ENCODE assay signal across 20 cellular contexts in the genomic region with DNA sequence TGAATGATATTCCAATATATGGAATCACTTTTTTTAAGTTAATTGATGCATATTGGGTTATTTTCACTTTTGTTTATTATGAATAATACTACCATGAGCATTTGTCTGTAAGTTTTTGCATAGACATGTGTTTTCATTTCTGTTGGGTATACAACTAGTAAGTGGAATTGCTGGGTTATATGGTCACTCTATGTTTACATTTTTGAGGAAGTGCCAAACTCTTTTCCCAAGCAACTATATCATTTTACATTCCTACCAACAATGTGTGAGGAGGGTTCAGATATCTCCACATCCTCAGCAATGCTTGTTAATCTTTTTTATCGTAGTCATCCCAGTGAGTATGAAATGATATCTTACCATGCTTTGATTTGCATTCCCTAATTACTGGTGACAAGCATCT.
DNase-seq lines count a peak whose midpoint lies in the region; ATAC-seq and TF ChIP-seq lines count a peak whose summit lies in the region.
"Had no signal": no experiment of that assay in that cellular context is flagged by ENCODE, and none has a peak within 500 bp of the region (broad histone marks: within the 10 kb centered on the region; RNA-seq: fewer than 3 reads in every experiment).

No MANE protein-coding gene starts in this region.

- H3K27me3 Mint-ChIP-seq in activated CD4-positive, alpha-beta memory T cell treated with anti-CD3 and anti-CD28 coated beads, Interleukin-2, amount 10 ng/mL, durations not matched to agents 7 days and 5 days: no peaks in the 10 kb centered on the region
- H3K27me3 Mint-ChIP-seq: activated CD8-positive, alpha-beta memory T cell treated with anti-CD3 and anti-CD28 coated beads, Interleukin-2, amount 10 ng/mL, durations not matched to agents 7 days and 5 days; dendritic cell treated with granulocyte-macrophage colony-stimulating factor and Interleukin-4, amounts not matched to agents 40 ng/mL and 50 ng/mL, for 4 days; memory B cell had no signal

- ATAC-seq in SK-N-SH treated with all-trans-retinoic acid at 6 μM for 48 hours (peak; percentile 95), HG02623 (IDR thresholded peaks at IDR 0.05; ENCODE audit: unreplicated experiment) (no peak)
- ATAC-seq: activated CD8-positive, alpha-beta memory T cell treated with anti-CD3 and anti-CD28 coated beads, Interleukin-2, amount 10 ng/mL, durations not matched to agents 7 days and 5 days; activated naive CD4-positive, alpha-beta T cell treated with anti-CD3 and anti-CD28 coated beads, Interleukin-2, amount 50 U/mL, for 72 hours; right cardiac atrium had no signal

- H3K4me3 ChIP-seq in fibroblast of mammary gland (ENCODE audit: control insufficient read depth, low read depth, low read length): no peak overlapping the region
- H3K4me3 ChIP-seq: SK-N-MC had no signal

- peaks cover 3% of the 10 kb centered on the region for H3K4me1 Mint-ChIP-seq in activated CD4-positive, alpha-beta memory T cell treated with anti-CD3 and anti-CD28 coated beads, Interleukin-2, amount 10 ng/mL, durations not matched to agents 7 days and 5 days
- H3K4me1 Mint-ChIP-seq: memory B cell had no signal

- CTCF ChIA-PET in activated CD4-positive, alpha-beta memory T cell treated with anti-CD3 and anti-CD28 coated beads, Interleukin-2, amount 10 ng/mL, durations not matched to agents 7 days and 5 days (lab: Charles Lee): no interaction called here

- H3K4me3 Mint-ChIP-seq in activated CD4-positive, alpha-beta memory T cell treated with anti-CD3 and anti-CD28 coated beads, Interleukin-2, amount 10 ng/mL, durations not matched to agents 7 days and 5 days: no peak overlapping the region
- H3K4me3 Mint-ChIP-seq: activated CD8-positive, alpha-beta memory T cell treated with anti-CD3 and anti-CD28 coated beads, Interleukin-2, amount 10 ng/mL, durations not matched to agents 7 days and 5 days; activated T-helper 1 cell treated with anti-CD3 and anti-CD28 coated beads, Interleukin-12 subunit alpha, Interleukin-12 subunit beta, Interleukin-2, Interleukin-4 antibody, amounts not matched to agents 30 ng/mL and 10 ng/mL and 1 ng/mL, durations not matched to agents 14 hours and 24 hours and 36 hours; CD14-positive monocyte; dendritic cell treated with granulocyte-macrophage colony-stimulating factor and Interleukin-4, amounts not matched to agents 40 ng/mL and 50 ng/mL, for 4 days; memory B cell had no signal

- peaks cover 38% of the 10 kb centered on the region for H3K36me3 Mint-ChIP-seq in activated CD4-positive, alpha-beta memory T cell treated with anti-CD3 and anti-CD28 coated beads, Interleukin-2, amount 10 ng/mL, durations not matched to agents 7 days and 5 days (ENCODE audit: low read depth)

- H3K9me3 Mint-ChIP-seq in activated CD4-positive, alpha-beta memory T cell treated with anti-CD3 and anti-CD28 coated beads, Interleukin-2, amount 10 ng/mL, durations not matched to agents 7 days and 5 days: no peaks in the 10 kb centered on the region
- H3K9me3 Mint-ChIP-seq: activated naive CD4-positive, alpha-beta T cell treated with anti-CD3 and anti-CD28 coated beads, Interleukin-2, amount 50 U/mL, for 72 hours; activated T-helper 1 cell treated with anti-CD3 and anti-CD28 coated beads, Interleukin-12 subunit alpha, Interleukin-12 subunit beta, Interleukin-2, Interleukin-4 antibody, amounts not matched to agents 30 ng/mL and 10 ng/mL and 1 ng/mL, durations not matched to agents 14 hours and 24 hours and 36 hours; CD14-positive monocyte; dendritic cell treated with granulocyte-macrophage colony-stimulating factor and Interleukin-4, amounts not matched to agents 40 ng/mL and 50 ng/mL, for 4 days; memory B cell had no signal

- no peak for TF ChIP-seq CTCF in fibroblast of mammary gland (conservative IDR thresholded peaks at IDR 0.05; ENCODE audit: control insufficient read depth, insufficient read depth, low read depth, low read length)
- no peak for TF ChIP-seq CTCF in GM20000 (IDR thresholded peaks at IDR 0.05; ENCODE audit: extremely low read depth, missing control alignments)

- POLR2A ChIA-PET in activated CD4-positive, alpha-beta memory T cell treated with anti-CD3 and anti-CD28 coated beads, Interleukin-2, amount 10 ng/mL, durations not matched to agents 7 days and 5 days (lab: Charles Lee): no interaction called here

- H3K27ac Mint-ChIP-seq in activated CD4-positive, alpha-beta memory T cell treated with anti-CD3 and anti-CD28 coated beads, Interleukin-2, amount 10 ng/mL, durations not matched to agents 7 days and 5 days: no peak overlapping the region
- H3K27ac Mint-ChIP-seq: activated CD8-positive, alpha-beta memory T cell treated with anti-CD3 and anti-CD28 coated beads, Interleukin-2, amount 10 ng/mL, durations not matched to agents 7 days and 5 days; activated naive CD4-positive, alpha-beta T cell treated with anti-CD3 and anti-CD28 coated beads, Interleukin-2, amount 50 U/mL, for 72 hours; activated T-helper 1 cell treated with anti-CD3 and anti-CD28 coated beads, Interleukin-12 subunit alpha, Interleukin-12 subunit beta, Interleukin-2, Interleukin-4 antibody, amounts not matched to agents 30 ng/mL and 10 ng/mL and 1 ng/mL, durations not matched to agents 14 hours and 24 hours and 36 hours; dendritic cell treated with granulocyte-macrophage colony-stimulating factor and Interleukin-4, amounts not matched to agents 40 ng/mL and 50 ng/mL, for 4 days; memory B cell had no signal

- DNase-seq in A172 (ENCODE audit: low spot score) (peak; percentile 1), H4 (ENCODE audit: low spot score) (peak; percentile 6), fibroblast of mammary gland (ENCODE audit: low read depth) (peak; percentile 47), NOMO-1 treated with DMSO at 0.1 percent for 48 hours (lab: John Stamatoyannopoulos, UW; ENCODE audit: unreplicated experiment) (no peak), GM20000 (ENCODE audit: low spot score) (no peak)
- no peak for DNase-seq in activated CD4-positive, alpha-beta memory T cell treated with anti-CD3 and anti-CD28 coated beads, Interleukin-2, amount 10 ng/mL, durations not matched to agents 7 days and 5 days
- DNase-seq: activated CD8-positive, alpha-beta memory T cell treated with anti-CD3 and anti-CD28 coated beads, Interleukin-2, amount 10 ng/mL, durations not matched to agents 7 days and 5 days; NCI-H1048; NCI-H2029; right cardiac atrium; stimulated activated CD4-positive, alpha-beta T cell treated with anti-CD3 and anti-CD28 coated beads, Interleukin-15, amount 100 ng/mL, for 24 hours; substantia nigra had no signal

TF ChIP-seq in SK-N-SH treated with all-trans-retinoic acid at 6 μM for 48 hours, 23 proteins besides CTCF, POLR2A, EP300 and RAD21:
- TF ChIP-seq ZC3H10 (CRISPR knock-in tag; IDR thresholded peaks at IDR 0.05) (0 out of 2 replicates have a peak, but pooled peaks have one; percentile 40), RARB (CRISPR knock-in tag; IDR thresholded peaks at IDR 0.05) (no peak), ISL1 (CRISPR knock-in tag; IDR thresholded peaks at IDR 0.05) (peak; percentile 65), CSRNP3 (CRISPR knock-in tag; IDR thresholded peaks at IDR 0.05) (no peak)
- TF ChIP-seq, protein P1, sequence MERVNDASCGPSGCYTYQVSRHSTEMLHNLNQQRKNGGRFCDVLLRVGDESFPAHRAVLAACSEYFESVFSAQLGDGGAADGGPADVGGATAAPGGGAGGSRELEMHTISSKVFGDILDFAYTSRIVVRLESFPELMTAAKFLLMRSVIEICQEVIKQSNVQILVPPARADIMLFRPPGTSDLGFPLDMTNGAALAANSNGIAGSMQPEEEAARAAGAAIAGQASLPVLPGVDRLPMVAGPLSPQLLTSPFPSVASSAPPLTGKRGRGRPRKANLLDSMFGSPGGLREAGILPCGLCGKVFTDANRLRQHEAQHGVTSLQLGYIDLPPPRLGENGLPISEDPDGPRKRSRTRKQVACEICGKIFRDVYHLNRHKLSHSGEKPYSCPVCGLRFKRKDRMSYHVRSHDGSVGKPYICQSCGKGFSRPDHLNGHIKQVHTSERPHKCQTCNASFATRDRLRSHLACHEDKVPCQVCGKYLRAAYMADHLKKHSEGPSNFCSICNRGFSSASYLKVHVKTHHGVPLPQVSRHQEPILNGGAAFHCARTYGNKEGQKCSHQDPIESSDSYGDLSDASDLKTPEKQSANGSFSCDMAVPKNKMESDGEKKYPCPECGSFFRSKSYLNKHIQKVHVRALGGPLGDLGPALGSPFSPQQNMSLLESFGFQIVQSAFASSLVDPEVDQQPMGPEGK (CRISPR knock-in tag; IDR thresholded peaks at IDR 0.05; ENCODE audit: borderline replicate concordance): no peak
TF ChIP-seq in SK-N-SH treated with all-trans-retinoic acid at 6 μM for 48 hours: peak in this region for 2.

Comparison
In these comparisons a context has a peak if more than half of its experiments do, and no peak if none do; other contexts are left out.
1. DNase-seq: peak in A172 (single experiment), H4 (single experiment) and fibroblast of mammary gland (single experiment); none in NOMO-1 treated with DMSO at 0.1 percent for 48 hours (single experiment), GM20000 (single experiment) and activated CD4-positive, alpha-beta memory T cell treated with anti-CD3 and anti-CD28 coated beads, Interleukin-2, amount 10 ng/mL, durations not matched to agents 7 days and 5 days (single experiment).